8 cellular contexts compared by ENCODE assay signal in the genomic region with DNA sequence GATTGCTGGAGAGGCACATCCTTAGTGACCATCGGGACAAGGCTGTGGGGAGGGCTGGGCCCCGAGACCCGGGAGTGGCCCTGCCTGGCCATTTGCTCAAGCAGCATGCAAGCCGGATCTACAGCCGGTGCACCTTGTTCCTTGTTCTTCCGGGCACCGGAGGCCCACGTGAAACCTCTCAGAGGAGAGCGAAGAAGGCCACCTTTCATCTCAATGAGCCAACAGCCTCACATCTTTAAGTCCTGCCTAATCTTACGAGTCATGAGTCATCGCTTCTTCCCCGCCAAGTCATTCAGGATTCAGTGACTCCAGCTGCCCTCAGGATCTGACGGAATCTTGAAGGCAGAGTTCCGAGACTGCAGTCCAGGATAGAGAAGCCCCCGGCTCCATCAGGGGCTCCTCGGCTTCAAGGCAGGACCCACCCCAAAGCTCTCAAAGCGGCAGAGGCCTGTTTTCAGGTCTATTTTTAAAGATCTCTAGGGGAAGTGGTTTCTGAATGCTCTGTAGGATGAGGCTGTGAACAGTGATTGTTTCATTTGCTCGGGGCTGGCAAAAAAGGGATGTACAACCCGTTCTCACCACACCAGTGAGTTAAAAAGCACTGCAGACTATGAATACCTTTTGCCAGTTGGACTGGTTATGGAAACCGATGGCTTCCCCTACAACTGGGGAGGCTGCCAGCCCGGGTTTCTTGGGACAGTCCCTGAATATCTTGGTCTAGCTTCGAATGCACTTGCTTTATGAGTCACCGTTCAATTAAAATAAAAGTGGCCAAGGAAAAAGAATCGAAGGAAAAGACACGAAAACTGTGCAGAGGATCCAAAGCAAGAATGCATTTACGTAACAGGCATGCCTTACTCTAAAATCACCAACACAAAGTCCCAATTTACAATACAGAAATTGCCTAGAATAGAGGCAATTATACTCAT. TPM values are rescaled to one million over a fixed set of nuclear protein-coding genes. Genes with fewer than 3 reads are reported as not detected.
DNase-seq lines count a peak whose midpoint lies in the region; ATAC-seq, FAIRE-seq and TF ChIP-seq lines count a peak whose summit lies in the region.

No MANE protein-coding gene starts in this region.

- H3K9me3 Mint-ChIP-seq in naive B cell, result no peaks in the 10 kb centered on the region
- no peaks in the 10 kb centered on the region for H3K9me3 Mint-ChIP-seq in stimulated activated naive CD8-positive, alpha-beta T cell treated with anti-CD3 and anti-CD28 coated beads, Interleukin-15, Interleukin-2, amounts not matched to agents 100 ng/mL and 50 ng/mL, for 24 hours

- no peaks in the 10 kb centered on the region for H3K27me3 Mint-ChIP-seq in naive B cell
- H3K27me3 Mint-ChIP-seq in stimulated activated naive CD8-positive, alpha-beta T cell treated with anti-CD3 and anti-CD28 coated beads, Interleukin-15, Interleukin-2, amounts not matched to agents 100 ng/mL and 50 ng/mL, for 24 hours, result no peaks in the 10 kb centered on the region

- no peaks in the 10 kb centered on the region for H3K36me3 ChIP-seq in MG63

- DNase-seq in H54 (ENCODE audit: insufficient read length, low spot score) (peak; percentile 88), MG63 (peak; percentile 85), erythroblast (lab: John Stamatoyannopoulos, UW) (peak; percentile 68 to 86), naive B cell (peak; percentile 91), ecto neural progenitor cell (ENCODE audit: low spot score) (no peak)
- peak; percentile 18 to 24 for DNase-seq in activated CD8-positive, alpha-beta memory T cell treated with anti-CD3 and anti-CD28 coated beads for 4 hours (ENCODE audit: low read depth in 2 of 2)

- peaks cover 19% of the 10 kb centered on the region for H3K27me3 ChIP-seq in MG63

- H3K9me3 ChIP-seq in MG63, result no peaks in the 10 kb centered on the region

- ATAC-seq in naive B cell (ENCODE audit: low read depth in 2 of 2), result peak; percentile 76

- H3K4me3 Mint-ChIP-seq in naive B cell, result peak overlapping the region; percentile 83 to 98 (median 94)
- H3K4me3 Mint-ChIP-seq in stimulated activated naive CD8-positive, alpha-beta T cell treated with anti-CD3 and anti-CD28 coated beads, Interleukin-15, Interleukin-2, amounts not matched to agents 100 ng/mL and 50 ng/mL, for 24 hours, result peak overlapping the region; percentile 81

- peak overlapping the region; percentile 98 to 100 (median 99) for H3K27ac Mint-ChIP-seq in naive B cell
- peak overlapping the region; percentile 96 for H3K27ac Mint-ChIP-seq in stimulated activated naive CD8-positive, alpha-beta T cell treated with anti-CD3 and anti-CD28 coated beads, Interleukin-15, Interleukin-2, amounts not matched to agents 100 ng/mL and 50 ng/mL, for 24 hours

- H3K4me3 ChIP-seq in GM08714 (ENCODE audit: low read length) (peak overlapping the region; percentile 58; the same call in 1 of the 2 replicates), MG63 (peak overlapping the region; percentile 18)

- peaks cover 75 to 95% (median 90%) of the 10 kb centered on the region in 3 donors for H3K4me1 Mint-ChIP-seq in naive B cell
- peaks cover 63% of the 10 kb centered on the region for H3K4me1 Mint-ChIP-seq in stimulated activated naive CD8-positive, alpha-beta T cell treated with anti-CD3 and anti-CD28 coated beads, Interleukin-15, Interleukin-2, amounts not matched to agents 100 ng/mL and 50 ng/mL, for 24 hours (ENCODE audit: low read depth)

- TF ChIP-seq POLR2A in H54 (IDR thresholded peaks at IDR 0.05; ENCODE audit: low read depth, low read length) (no peak), erythroblast (IDR thresholded peaks at IDR 0.05; ENCODE audit: low read length) (no peak)

- H3K36me3 Mint-ChIP-seq in naive B cell, result no peaks in the 10 kb centered on the region
- H3K36me3 Mint-ChIP-seq in stimulated activated naive CD8-positive, alpha-beta T cell treated with anti-CD3 and anti-CD28 coated beads, Interleukin-15, Interleukin-2, amounts not matched to agents 100 ng/mL and 50 ng/mL, for 24 hours (ENCODE audit: low read depth), result no peaks in the 10 kb centered on the region

- peak; percentile 95 for FAIRE-seq in H54 (lab: Jason Lieb, UNC)

RNA-seq across cellular contexts. Expression of a gene that starts 57.2 kb away (rescaled TPM):
- 45.2 and 63.9 TPM in 2 replicates for total RNA-seq in MG63 (2014; rRNA removed; shearing (Covaris generic); ENCODE audit: low replicate concordance)
- polyA plus RNA-seq in naive B cell (ENCODE audit: low read depth in 6 of 6), result 1 to 10 TPM; 1.1 to 2.8 (median 2.0) TPM
